11 cellular contexts compared by ENCODE assay signal in genomic region chr10:71232089-71232998, GRCh38. TPM values are rescaled to one million over a fixed set of nuclear protein-coding genes. Genes with fewer than 3 reads are reported as not detected.
DNase-seq lines count a peak whose midpoint lies in the region; ATAC-seq, FAIRE-seq and TF ChIP-seq lines count a peak whose summit lies in the region.
"Had no signal": no experiment of that assay in that cellular context is flagged by ENCODE, and none has a peak within 500 bp of the region (broad histone marks: within the 10 kb centered on the region; RNA-seq: fewer than 3 reads in every experiment).

No MANE protein-coding gene starts in this region.

- peak overlapping the region in 1 of 2 donors; percentile 23 for H3K27ac ChIP-seq in kidney (ENCODE audit: low read depth in 2 of 2, low read length in 2 of 2)
- H3K27ac ChIP-seq in spleen = peak overlapping the region in 2 of 8 donors; percentile 24 to 71
- H3K27ac ChIP-seq: neutrophil had no signal

- H3K9me3 ChIP-seq in kidney (ENCODE audit: control insufficient read depth in 1 of 2, low read length in 2 of 2) (no peaks in the 10 kb centered on the region), spleen (no peaks in the 10 kb centered on the region)
- H3K9me3 ChIP-seq: neutrophil had no signal

- intact Hi-C loops in kidney (cut with DNase I) = no loop called here
- intact Hi-C loops in spleen (cut with DNase I; ENCODE audit: low total_unique reads) = no loop called here

- ATAC-seq in GM21515 (IDR thresholded peaks at IDR 0.05; ENCODE audit: unreplicated experiment) (no peak), HG03432 (IDR thresholded peaks at IDR 0.05; ENCODE audit: unreplicated experiment) (no peak)
- no peak for ATAC-seq in activated CD8-positive, alpha-beta memory T cell treated with anti-CD3 and anti-CD28 coated beads, Interleukin-2, amount 10 ng/mL, durations not matched to agents 7 days and 5 days
- ATAC-seq: stimulated activated memory B cell treated with anti-CD40 and anti-IgM and Interleukin-4, amounts not matched to agents 10 μg/mL and 1 μg/mL and 100 μg/mL, for 72 hours had no signal

- H3K36me3 Mint-ChIP-seq in brain = no peaks in the 10 kb centered on the region
- H3K36me3 Mint-ChIP-seq in activated CD8-positive, alpha-beta memory T cell treated with anti-CD3 and anti-CD28 coated beads, Interleukin-2, amount 10 ng/mL, durations not matched to agents 7 days and 5 days = no peaks in the 10 kb centered on the region
- H3K36me3 Mint-ChIP-seq: stimulated activated memory B cell treated with anti-CD40 and anti-IgM and Interleukin-4, amounts not matched to agents 10 μg/mL and 1 μg/mL and 100 μg/mL, for 72 hours had no signal

- H3K4me1 Mint-ChIP-seq in brain = peaks cover 90% of the 10 kb centered on the region
- H3K4me1 Mint-ChIP-seq in activated CD8-positive, alpha-beta memory T cell treated with anti-CD3 and anti-CD28 coated beads, Interleukin-2, amount 10 ng/mL, durations not matched to agents 7 days and 5 days = no peaks in the 10 kb centered on the region
- H3K4me1 Mint-ChIP-seq: stimulated activated memory B cell treated with anti-CD40 and anti-IgM and Interleukin-4, amounts not matched to agents 10 μg/mL and 1 μg/mL and 100 μg/mL, for 72 hours had no signal

- H3K4me1 ChIP-seq in kidney (ENCODE audit: control insufficient read depth in 1 of 2, insufficient read depth in 1 of 2, low read depth in 1 of 2, low read length in 2 of 2) (peaks cover 23 to 47% of the 10 kb centered on the region in 2 donors), spleen (peaks cover 21 to 77% (median 40%) of the 10 kb centered on the region in 6 donors)

- no peak for TF ChIP-seq POLR2A in spleen (IDR thresholded peaks at IDR 0.05)

- CTCF ChIA-PET in activated CD8-positive, alpha-beta memory T cell treated with anti-CD3 and anti-CD28 coated beads, Interleukin-2, amount 10 ng/mL, durations not matched to agents 7 days and 5 days (lab: Charles Lee) = no interaction called here

- no peak overlapping the region for H3K4me3 ChIP-seq in kidney (ENCODE audit: low read length in 2 of 2)
- no peak overlapping the region for H3K4me3 ChIP-seq in spleen

- 71 to 80% (median 71%) methylated on average over 10 to 13 of the region's 13 CpGs for WGBS in spleen, 5 donors

- peak overlapping the region in 4 of 5 experiments; percentile 32 to 54 (median 48) for H3K4me3 Mint-ChIP-seq in brain
- H3K4me3 Mint-ChIP-seq in activated CD8-positive, alpha-beta memory T cell treated with anti-CD3 and anti-CD28 coated beads, Interleukin-2, amount 10 ng/mL, durations not matched to agents 7 days and 5 days = no peak overlapping the region
- H3K4me3 Mint-ChIP-seq: stimulated activated memory B cell treated with anti-CD40 and anti-IgM and Interleukin-4, amounts not matched to agents 10 μg/mL and 1 μg/mL and 100 μg/mL, for 72 hours had no signal

- TF ChIP-seq CTCF in brain (conservative IDR thresholded peaks at IDR 0.05) (no peak), kidney (IDR thresholded peaks at IDR 0.05; ENCODE audit: borderline replicate concordance, extremely low read depth, insufficient read depth) (no peak), spleen (IDR thresholded peaks at IDR 0.05 in 8 of 11, conservative IDR thresholded peaks at IDR 0.05 in 3 of 11) (no peak)

- peaks cover 0 to 73% (median 9%) of the 10 kb centered on the region in 7 donors for H3K27me3 ChIP-seq in spleen (replicated peaks in 1 of 7)
- H3K27me3 ChIP-seq: neutrophil had no signal

- FAIRE-seq in kidney (lab: Jason Lieb, UNC) = no peak
- FAIRE-seq: G401.6 had no signal

- no peaks in the 10 kb centered on the region for H3K36me3 ChIP-seq in kidney (ENCODE audit: control insufficient read depth in 1 of 2, insufficient read depth in 2 of 2, low read length in 2 of 2)
- H3K36me3 ChIP-seq in spleen = no peaks in the 10 kb centered on the region
- H3K36me3 ChIP-seq: neutrophil had no signal

- H3K9ac ChIP-seq in kidney (ENCODE audit: low read length in 2 of 2) = no peak overlapping the region

- peak overlapping the region; percentile 38 to 92 (median 88) for H3K27ac Mint-ChIP-seq in brain
- no peak overlapping the region for H3K27ac Mint-ChIP-seq in activated CD8-positive, alpha-beta memory T cell treated with anti-CD3 and anti-CD28 coated beads, Interleukin-2, amount 10 ng/mL, durations not matched to agents 7 days and 5 days
- H3K27ac Mint-ChIP-seq: stimulated activated memory B cell treated with anti-CD40 and anti-IgM and Interleukin-4, amounts not matched to agents 10 μg/mL and 1 μg/mL and 100 μg/mL, for 72 hours had no signal

- peak; percentile 34 for DNase-seq in NCI-H2029 treated with DMSO at 0.1 percent for 48 hours (lab: John Stamatoyannopoulos, UW)
- peak; percentile 88 for DNase-seq in kidney
- DNase-seq in spleen = peak; percentile 76
- no peak for DNase-seq in stimulated activated CD4-positive, alpha-beta T cell treated with anti-CD3 and anti-CD28 coated beads, Interleukin-2, amount 100 ng/mL, for 48 hours
- no peak for DNase-seq in activated CD8-positive, alpha-beta memory T cell treated with anti-CD3 and anti-CD28 coated beads, Interleukin-2, amount 10 ng/mL, durations not matched to agents 7 days and 5 days

- no peaks in the 10 kb centered on the region for H3K27me3 Mint-ChIP-seq in brain
- peaks cover 3% of the 10 kb centered on the region for H3K27me3 Mint-ChIP-seq in activated CD8-positive, alpha-beta memory T cell treated with anti-CD3 and anti-CD28 coated beads, Interleukin-2, amount 10 ng/mL, durations not matched to agents 7 days and 5 days

- H3K9me3 Mint-ChIP-seq in brain = no peaks in the 10 kb centered on the region
- no peaks in the 10 kb centered on the region for H3K9me3 Mint-ChIP-seq in activated CD8-positive, alpha-beta memory T cell treated with anti-CD3 and anti-CD28 coated beads, Interleukin-2, amount 10 ng/mL, durations not matched to agents 7 days and 5 days (ENCODE audit: low read depth)
- H3K9me3 Mint-ChIP-seq: stimulated activated memory B cell treated with anti-CD40 and anti-IgM and Interleukin-4, amounts not matched to agents 10 μg/mL and 1 μg/mL and 100 μg/mL, for 72 hours had no signal

RNA-seq across cellular contexts. Expression of gene UNC5B, which starts 20.0 kb away (rescaled TPM):
- 31.8 TPM for polyA plus RNA-seq in brain (ENCODE audit: insufficient read depth, low read depth, low replicate concordance)
- 22.6 TPM for total RNA-seq in kidney
- 5.5 TPM for polyA plus RNA-seq in kidney (ENCODE audit: insufficient read depth, low read depth, low replicate concordance)
- 10 to 100 TPM in 5 of 7 donors, 1 to 10 TPM in 2; 6.8 to 21.1 (median 15.4) TPM for total RNA-seq in spleen
- polyA plus RNA-seq in spleen = 1 to 10 TPM in 2 of 3 donors, under 1 TPM in 1; 0.74 to 3.2 (median 1.7) TPM
- total RNA-seq in activated CD8-positive, alpha-beta memory T cell treated with anti-CD3 and anti-CD28 coated beads, Interleukin-2, amount 10 ng/mL, durations not matched to agents 7 days and 5 days = under 1 TPM in 1 of 2 experiments, not detected in 1; 0.06 TPM

Comparison
In these comparisons a context has a peak if more than half of its experiments do, and no peak if none do; other contexts are left out.
1. DNase-seq: peak in NCI-H2029 treated with DMSO at 0.1 percent for 48 hours (single experiment), kidney (single experiment) and spleen (single experiment); none in stimulated activated CD4-positive, alpha-beta T cell treated with anti-CD3 and anti-CD28 coated beads, Interleukin-2, amount 100 ng/mL, for 48 hours (0 of 2) and activated CD8-positive, alpha-beta memory T cell treated with anti-CD3 and anti-CD28 coated beads, Interleukin-2, amount 10 ng/mL, durations not matched to agents 7 days and 5 days (single experiment).
2. RNA of gene UNC5B, which starts 20.0 kb away (total RNA-seq): 22.6 TPM in kidney (single experiment) and 6.8 to 21.1 TPM in spleen; 0.06 TPM in activated CD8-positive, alpha-beta memory T cell treated with anti-CD3 and anti-CD28 coated beads, Interleukin-2, amount 10 ng/mL, durations not matched to agents 7 days and 5 days; every median in the first group is over 4 times any median in the second.